In genomic region chr1:55140546-55140983, GRCh38 we compare ENCODE assay signal across 8 cellular contexts.
DNase-seq lines count a peak whose midpoint lies in the region; ATAC-seq and TF ChIP-seq lines count a peak whose summit lies in the region.

No MANE protein-coding gene starts in this region.

- H3K27me3 ChIP-seq in SK-N-SH (ENCODE audit: insufficient read depth): no peaks in the 10 kb centered on the region
- H3K27me3 ChIP-seq in heart left ventricle: no peaks in the 10 kb centered on the region
- no peaks in the 10 kb centered on the region for H3K27me3 ChIP-seq in rectal smooth muscle tissue (ENCODE audit: control insufficient read depth, insufficient read depth, low read length)

- H3K4me3 ChIP-seq in SK-N-SH (ENCODE audit: low read depth in 2 of 2, low read length in 1 of 2) (peak overlapping the region in 1 of 2 experiments; percentile 14; a peak in 1 of 4 replicates), heart left ventricle (no peak overlapping the region), rectal smooth muscle tissue (ENCODE audit: low read length) (no peak overlapping the region)

- no peak overlapping the region for H2AFZ ChIP-seq in SK-N-SH (ENCODE audit: low read depth)

- no peaks in the 10 kb centered on the region for H4K20me1 ChIP-seq in SK-N-SH (ENCODE audit: insufficient read depth)

- H3K4me2 ChIP-seq in SK-N-SH: no peak overlapping the region; the same call in 1 of the 2 replicates

- no peaks in the 10 kb centered on the region for H3K9me2 ChIP-seq in SK-N-SH

- H3K9ac ChIP-seq in SK-N-SH (no peak overlapping the region), rectal smooth muscle tissue (ENCODE audit: low read length) (no peak overlapping the region)

- TF ChIP-seq EP300 in SK-N-SH (IDR thresholded peaks at IDR 0.05; ENCODE audit: borderline replicate concordance in 1 of 2, low read depth in 1 of 2, low read length in 1 of 2): no peak

- peak; percentile 89 for TF ChIP-seq CTCF in SK-N-SH (IDR thresholded peaks at IDR 0.05)
- TF ChIP-seq CTCF in heart left ventricle (IDR thresholded peaks at IDR 0.05): peak; percentile 67 to 92 (median 84)

- no peaks in the 10 kb centered on the region for H3K79me2 ChIP-seq in SK-N-SH (ENCODE audit: insufficient read depth)

- ATAC-seq in heart left ventricle (peak; percentile 90 to 98 (median 95)), HG02970 (IDR thresholded peaks at IDR 0.05; ENCODE audit: low FRiP score, unreplicated experiment) (no peak)

- CTCF ChIA-PET in SK-N-SH (lab: Yijun Ruan, JAX): interaction anchor here (0.6 to 12.0 kb wide), 21 partner anchors 8 to 1611 kb away, joined by 3 to 151 read pairs (median 4); no protein-coding TSS in a partner anchor

- 13% methylated on average over 3 of the region's 3 CpGs for WGBS in SK-N-SH (ENCODE audit: low lambda C conversion rate)
- 1 to 6% (median 4%) methylated on average over 3 of the region's 3 CpGs for WGBS in heart left ventricle, 4 donors

- peaks cover 0 to 3% of the 10 kb centered on the region in 2 experiments; a peak in 1 of 4 replicates for H3K4me1 ChIP-seq in SK-N-SH (ENCODE audit: control insufficient read depth in 1 of 2, insufficient read depth in 2 of 2, low read depth in 1 of 2, low read length in 1 of 2)
- peaks cover 0 to 11% (median 0%) of the 10 kb centered on the region in 12 donors for H3K4me1 ChIP-seq in heart left ventricle
- no peaks in the 10 kb centered on the region for H3K4me1 ChIP-seq in rectal smooth muscle tissue (ENCODE audit: control insufficient read depth, insufficient read depth, low read length)

- H3K36me3 ChIP-seq in SK-N-SH (replicated peaks in 1 of 2; ENCODE audit: control insufficient read depth in 1 of 2, insufficient read depth in 2 of 2, low read length in 1 of 2): peaks cover 77 to 92% of the 10 kb centered on the region in 2 experiments
- peaks cover 0 to 99% (median 91%) of the 10 kb centered on the region in 9 donors for H3K36me3 ChIP-seq in heart left ventricle
- peaks cover 41% of the 10 kb centered on the region for H3K36me3 ChIP-seq in rectal smooth muscle tissue (ENCODE audit: control insufficient read depth, insufficient read depth, low read length)

- intact Hi-C loops in heart left ventricle (cut with DNase I): loop anchor here in 9 of 10 donors (1.0 to 10.0 kb wide), 10 partner anchors 46 to 1444 kb away; partner anchors contain the start of gene USP24 (in 2 of the 9)

- peaks cover 19% of the 10 kb centered on the region for H3F3A ChIP-seq in SK-N-SH (replicated peaks; ENCODE audit: insufficient read depth)

- TF ChIP-seq POLR2A in heart left ventricle (IDR thresholded peaks at IDR 0.05): no peak

- H3K27ac ChIP-seq in SK-N-SH (ENCODE audit: low read depth in 2 of 2, low read length in 1 of 2) (peak overlapping the region in 1 of 2 experiments; percentile 72; a peak in 2 of 4 replicates), heart left ventricle (peak overlapping the region in 1 of 12 donors; percentile 59), rectal smooth muscle tissue (ENCODE audit: low read depth, low read length) (peak overlapping the region; percentile 19)

- POLR2A ChIA-PET in SK-N-SH (lab: Yijun Ruan, JAX): no interaction called here

- TF ChIP-seq RAD21 in SK-N-SH (IDR thresholded peaks at IDR 0.05; ENCODE audit: low read length): peak; percentile 90

- H3K9me3 ChIP-seq in SK-N-SH: no peaks in the 10 kb centered on the region
- no peaks in the 10 kb centered on the region for H3K9me3 ChIP-seq in heart left ventricle

- DNase-seq in GM03348 (ENCODE audit: low spot score): peak; percentile 85
- DNase-seq in HCEC 1CT: peak; percentile 80
- DNase-seq in NCI-H1092 (lab: John Stamatoyannopoulos, UW): peak; percentile 52
- DNase-seq in SK-N-SH: peak; percentile 55
- peak; percentile 43 for DNase-seq in activated naive CD8-positive, alpha-beta T cell treated with anti-CD3 and anti-CD28 coated beads, Interleukin-2, amount 50 U/mL, for 16 hours (ENCODE audit: low read depth, low spot score)
- peak in 4 of 5 donors; percentile 66 to 83 (median 71) for DNase-seq in heart left ventricle

TF ChIP-seq in SK-N-SH, 30 proteins besides CTCF, POLR2A, EP300 and RAD21:
- no peak for TF ChIP-seq NFIC (IDR thresholded peaks at IDR 0.05; ENCODE audit: borderline replicate concordance)
- peak; percentile 86 for TF ChIP-seq SMC3 (IDR thresholded peaks at IDR 0.05; ENCODE audit: low read depth, low read length)
TF ChIP-seq in SK-N-SH: peak in this region for 1.
